Comparison of ENCODE assay signal across 8 cellular contexts in the genomic region with DNA sequence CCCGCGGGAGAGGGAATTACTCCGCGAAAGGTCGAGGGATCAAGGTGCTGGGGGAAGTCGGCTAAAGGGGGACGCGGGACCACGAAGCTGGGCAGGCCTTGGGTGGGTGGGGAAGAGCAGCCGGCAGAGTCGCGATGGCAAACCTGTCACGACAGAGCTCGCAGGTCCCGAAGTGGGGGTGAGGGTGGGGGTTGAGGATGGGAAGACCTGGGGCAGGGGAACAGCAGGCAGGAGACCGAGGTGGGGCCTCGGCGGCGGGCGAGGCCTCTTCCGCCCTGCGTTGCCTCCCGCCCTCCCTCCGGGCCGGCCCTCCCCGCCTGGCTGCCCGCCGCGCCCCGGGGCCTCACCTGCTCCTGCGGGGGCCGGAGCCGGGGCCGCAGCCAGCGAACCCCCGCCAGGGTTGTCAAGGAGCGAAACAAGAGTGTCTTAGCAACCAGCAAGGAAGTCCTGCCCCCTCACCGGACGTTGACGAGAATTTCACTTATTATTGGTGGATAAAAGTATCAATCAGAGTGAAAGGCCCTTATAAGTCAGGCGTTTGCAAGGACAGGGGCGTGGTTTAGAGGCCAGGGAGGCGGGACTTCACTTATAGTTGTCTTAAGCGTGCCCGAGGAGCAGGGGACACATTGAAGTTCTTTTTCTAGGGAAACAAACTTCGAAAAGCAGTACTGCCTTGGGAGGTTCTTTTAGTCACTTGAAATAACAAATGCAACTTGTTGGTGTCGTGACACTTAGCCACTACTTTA. TPM values are rescaled to one million over a fixed set of nuclear protein-coding genes. Genes with fewer than 3 reads are reported as not detected.
A peak's percentile ranks its signal among the peaks of the same experiment; 100 is the strongest.
DNase-seq lines count a peak whose midpoint lies in the region; ATAC-seq and TF ChIP-seq lines count a peak whose summit lies in the region.

A gene with protein sequence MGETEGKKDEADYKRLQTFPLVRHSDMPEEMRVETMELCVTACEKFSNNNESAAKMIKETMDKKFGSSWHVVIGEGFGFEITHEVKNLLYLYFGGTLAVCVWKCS (minus strand): TSS at position 423 of the 746 bp plus-strand sequence. CDS start 11,412 bp downstream, outside the sequence.

- H4K20me1 ChIP-seq in Loucy (ENCODE audit: insufficient read depth, low read length, poor library complexity, severe bottlenecking), result no peaks in the 10 kb centered on the region

- peak within 1 kb of the TSS; percentile 85 to 95 (median 91) for H3K4me3 Mint-ChIP-seq in naive thymus-derived CD8-positive, alpha-beta T cell
- peak within 1 kb of the TSS; percentile 83 to 88 for H3K4me3 Mint-ChIP-seq in stimulated activated naive B cell treated with anti-CD40 and anti-IgM and Interleukin-4, amounts not matched to agents 10 μg/mL and 1 μg/mL and 100 μg/mL, for 72 hours

- H3K27ac Mint-ChIP-seq in naive thymus-derived CD8-positive, alpha-beta T cell, result peak within 1 kb of the TSS; percentile 83 to 97 (median 96)
- peak within 1 kb of the TSS; percentile 91 for H3K27ac Mint-ChIP-seq in stimulated activated naive B cell treated with anti-CD40 and anti-IgM and Interleukin-4, amounts not matched to agents 10 μg/mL and 1 μg/mL and 100 μg/mL, for 72 hours

- no peaks in the 10 kb centered on the region for H3K79me2 ChIP-seq in Loucy (ENCODE audit: insufficient read depth, low read length)

- H3K4me1 ChIP-seq in Loucy (ENCODE audit: insufficient read depth, low read length, poor library complexity, severe bottlenecking) (peaks cover 12% of the 10 kb centered on the region), RWPE2 (ENCODE audit: insufficient read depth, poor library complexity, severe bottlenecking) (peaks cover 6% of the 10 kb centered on the region)

- TF ChIP-seq CTCF in Loucy (conservative IDR thresholded peaks at IDR 0.05; ENCODE audit: low read length), result no peak
- no peak for TF ChIP-seq CTCF in RWPE2 (IDR thresholded peaks at IDR 0.05; ENCODE audit: poor library complexity, severe bottlenecking)

- DNase-seq in EL (peak; percentile 98), H7 (peak; percentile 96), RWPE2 (ENCODE audit: low spot score) (peak; percentile 88), fibroblast of peridontal ligament (ENCODE audit: extremely low read depth) (peak; percentile 99)
- DNase-seq in activated effector memory CD4-positive, alpha-beta T cell treated with Interleukin-2 at 50 U/mL for 16 hours, result peak; percentile 87
- peak; percentile 71 to 98 (median 92) for DNase-seq in naive thymus-derived CD8-positive, alpha-beta T cell
- DNase-seq in stimulated activated naive B cell treated with anti-CD40 and anti-IgM and Interleukin-4, amounts not matched to agents 10 μg/mL and 1 μg/mL and 100 μg/mL, for 72 hours, result peak; percentile 93

- H3K27me3 Mint-ChIP-seq in naive thymus-derived CD8-positive, alpha-beta T cell, result peaks cover 0 to 14% (median 3%) of the 10 kb centered on the region in 5 donors
- peaks cover 25 to 29% of the 10 kb centered on the region in 2 donors for H3K27me3 Mint-ChIP-seq in stimulated activated naive B cell treated with anti-CD40 and anti-IgM and Interleukin-4, amounts not matched to agents 10 μg/mL and 1 μg/mL and 100 μg/mL, for 72 hours

- peak within 1 kb of the TSS; percentile 95 for H2AFZ ChIP-seq in Loucy (ENCODE audit: low read length)

- H3K9me3 Mint-ChIP-seq in naive thymus-derived CD8-positive, alpha-beta T cell, result peaks cover 0 to 6% (median 0%) of the 10 kb centered on the region in 9 donors
- peaks cover 0 to 3% of the 10 kb centered on the region in 2 donors for H3K9me3 Mint-ChIP-seq in stimulated activated naive B cell treated with anti-CD40 and anti-IgM and Interleukin-4, amounts not matched to agents 10 μg/mL and 1 μg/mL and 100 μg/mL, for 72 hours

- H3K9ac ChIP-seq in Loucy (ENCODE audit: low read depth, low read length, poor library complexity, severe bottlenecking), result peak within 1 kb of the TSS; percentile 71

- peak; percentile 97 for ATAC-seq in RWPE2 (ENCODE audit: low read depth)
- peak; percentile 95 to 97 for ATAC-seq in naive thymus-derived CD8-positive, alpha-beta T cell
- peak; percentile 97 for ATAC-seq in stimulated activated naive B cell treated with anti-CD40 and anti-IgM and Interleukin-4, amounts not matched to agents 10 μg/mL and 1 μg/mL and 100 μg/mL, for 72 hours (replicated peaks)

- no peaks in the 10 kb centered on the region for H3K9me2 ChIP-seq in Loucy (replicated peaks; ENCODE audit: low read depth, low read length)

- H3K36me3 ChIP-seq in H7 (replicated peaks; ENCODE audit: control insufficient read depth, insufficient read depth, low read length) (no peaks in the 10 kb centered on the region), Loucy (ENCODE audit: insufficient read depth, low read length) (no peaks in the 10 kb centered on the region), RWPE2 (ENCODE audit: low read depth) (no peaks in the 10 kb centered on the region)

- peak within 1 kb of the TSS; percentile 81 for H3K4me2 ChIP-seq in Loucy (ENCODE audit: low read depth, low read length, poor library complexity, severe bottlenecking)

- H3K4me3 ChIP-seq in H7 (ENCODE audit: insufficient read depth, low read depth, low read length) (peak within 1 kb of the TSS; percentile 69), Loucy (ENCODE audit: low read length, poor library complexity, severe bottlenecking) (peak within 1 kb of the TSS; percentile 81), RWPE2 (ENCODE audit: severe bottlenecking) (peak within 1 kb of the TSS; percentile 45)

- H3K4me1 Mint-ChIP-seq in naive thymus-derived CD8-positive, alpha-beta T cell, result peaks cover 22 to 38% (median 29%) of the 10 kb centered on the region in 4 donors
- peaks cover 6 to 8% of the 10 kb centered on the region in 2 donors for H3K4me1 Mint-ChIP-seq in stimulated activated naive B cell treated with anti-CD40 and anti-IgM and Interleukin-4, amounts not matched to agents 10 μg/mL and 1 μg/mL and 100 μg/mL, for 72 hours

- peaks cover 0 to 2% (median 0%) of the 10 kb centered on the region in 3 donors for H3K36me3 Mint-ChIP-seq in naive thymus-derived CD8-positive, alpha-beta T cell
- H3K36me3 Mint-ChIP-seq in stimulated activated naive B cell treated with anti-CD40 and anti-IgM and Interleukin-4, amounts not matched to agents 10 μg/mL and 1 μg/mL and 100 μg/mL, for 72 hours, result peaks cover 0 to 2% of the 10 kb centered on the region in 2 donors

- no peaks in the 10 kb centered on the region for H3K9me3 ChIP-seq in Loucy (ENCODE audit: insufficient read depth, low read depth, low read length)
- no peaks in the 10 kb centered on the region for H3K9me3 ChIP-seq in RWPE2 (ENCODE audit: severe bottlenecking)

- no peaks in the 10 kb centered on the region for H3F3A ChIP-seq in Loucy (ENCODE audit: low read depth)

- POLR2A ChIA-PET in naive thymus-derived CD8-positive, alpha-beta T cell (lab: Charles Lee), result interaction anchor here (1.1 to 1.3 kb wide), 4 partner anchors 11 to 61 kb away, joined by 3 to 5 read pairs (median 4); no protein-coding TSS in a partner anchor

- H3K27ac ChIP-seq in RWPE2 (ENCODE audit: poor library complexity, severe bottlenecking), result peak within 1 kb of the TSS; percentile 12

- H3K27me3 ChIP-seq in H7 (ENCODE audit: control insufficient read depth, insufficient read depth, low read length) (0 out of 2 replicates have a peak, but pooled peaks cover 2% of the 10 kb centered on the region), Loucy (ENCODE audit: insufficient read depth, low read length, poor library complexity, severe bottlenecking) (peaks cover 7% of the 10 kb centered on the region), RWPE2 (ENCODE audit: insufficient read depth, poor library complexity, severe bottlenecking) (no peaks in the 10 kb centered on the region)

RNA-seq across cellular contexts. Expression of the gene that starts here (rescaled TPM):
- total RNA-seq in H7 (2014; rRNA removed; shearing (Covaris generic)), result 19.0 and 26.8 TPM in 2 replicates
- 10 to 100 TPM in 1 of 2 experiments, 1 to 10 TPM in 1; 9.3 to 11.5 TPM for total RNA-seq in naive thymus-derived CD8-positive, alpha-beta T cell
- polyA plus RNA-seq in naive thymus-derived CD8-positive, alpha-beta T cell, result 10 to 100 TPM; 11.2 to 14.7 (median 13.1) TPM

Comparison
In these comparisons a context has a peak if more than half of its experiments do, and no peak if none do; other contexts are left out.
1. Peak in every context shown above with its lines: DNase-seq, ATAC-seq, H3K4me3 ChIP-seq and H3K27ac ChIP-seq.